In genomic region chr12:125330645-125331341, GRCh38 we compare ENCODE assay signal across 8 cellular contexts.
A peak's percentile ranks its signal among the peaks of the same experiment; 100 is the strongest.
DNase-seq lines count a peak whose midpoint lies in the region; ATAC-seq and TF ChIP-seq lines count a peak whose summit lies in the region.

No MANE protein-coding gene starts in this region.

- H3K27ac ChIP-seq in substantia nigra (ENCODE audit: low read depth, low read length, poor library complexity, severe bottlenecking), result no peak overlapping the region

- H3K27me3 Mint-ChIP-seq in activated T-helper 1 cell treated with anti-CD3 and anti-CD28 coated beads, Interleukin-12 subunit alpha, Interleukin-12 subunit beta, Interleukin-2, Interleukin-4 antibody, amounts not matched to agents 30 ng/mL and 10 ng/mL and 1 ng/mL, durations not matched to agents 14 hours and 24 hours and 36 hours (ENCODE audit: insufficient read depth), result peaks cover 17% of the 10 kb centered on the region
- H3K27me3 Mint-ChIP-seq in nephron progenitor cell (ENCODE audit: low read depth, poor library complexity), result peaks cover 25% of the 10 kb centered on the region

- no peaks in the 10 kb centered on the region for H3K4me1 Mint-ChIP-seq in activated T-helper 1 cell treated with anti-CD3 and anti-CD28 coated beads, Interleukin-12 subunit alpha, Interleukin-12 subunit beta, Interleukin-2, Interleukin-4 antibody, amounts not matched to agents 30 ng/mL and 10 ng/mL and 1 ng/mL, durations not matched to agents 14 hours and 24 hours and 36 hours (ENCODE audit: low read depth)
- H3K4me1 Mint-ChIP-seq in nephron progenitor cell, result peaks cover 6% of the 10 kb centered on the region

- DNase-seq in NCI-H146 treated with DMSO at 0.1 percent for 48 hours (lab: John Stamatoyannopoulos, UW; ENCODE audit: unreplicated experiment), result peak; percentile 1
- DNase-seq in NCI-H146 (lab: John Stamatoyannopoulos, UW), result no peak
- DNase-seq in NCI-H774 (lab: John Stamatoyannopoulos, UW), result peak; percentile 29
- peak; percentile 37 for DNase-seq in activated T-helper 1 cell treated with anti-CD3 and anti-CD28 coated beads, Interleukin-12 subunit alpha, Interleukin-12 subunit beta, Interleukin-2, Interleukin-4 antibody, amounts not matched to agents 30 ng/mL and 10 ng/mL and 1 ng/mL, durations not matched to agents 14 hours and 24 hours and 36 hours (ENCODE audit: low spot score)
- DNase-seq in foreskin melanocyte, result peak; percentile 23
- peak; percentile 97 for DNase-seq in nephron progenitor cell
- DNase-seq in substantia nigra (lab: John Stamatoyannopoulos, UW), result peak in 47 of 49 donors; percentile 4 to 84 (median 55)

- intact Hi-C loops in activated T-helper 1 cell treated with anti-CD3 and anti-CD28 coated beads, Interleukin-12 subunit alpha, Interleukin-12 subunit beta, Interleukin-2, Interleukin-4 antibody, amounts not matched to agents 30 ng/mL and 10 ng/mL and 1 ng/mL, durations not matched to agents 14 hours and 24 hours and 36 hours (cut with micrococcal nuclease), result loop anchor here (1.0 kb wide), 1 partner anchor 73 kb away; no protein-coding TSS in a partner anchor

- H3K36me3 Mint-ChIP-seq in activated T-helper 1 cell treated with anti-CD3 and anti-CD28 coated beads, Interleukin-12 subunit alpha, Interleukin-12 subunit beta, Interleukin-2, Interleukin-4 antibody, amounts not matched to agents 30 ng/mL and 10 ng/mL and 1 ng/mL, durations not matched to agents 14 hours and 24 hours and 36 hours (ENCODE audit: low read depth), result no peaks in the 10 kb centered on the region
- no peaks in the 10 kb centered on the region for H3K36me3 Mint-ChIP-seq in nephron progenitor cell (ENCODE audit: low read depth)

- TF ChIP-seq CTCF in nephron progenitor cell (IDR thresholded peaks at IDR 0.05), result peak; percentile 94

- H3K4me3 Mint-ChIP-seq in activated T-helper 1 cell treated with anti-CD3 and anti-CD28 coated beads, Interleukin-12 subunit alpha, Interleukin-12 subunit beta, Interleukin-2, Interleukin-4 antibody, amounts not matched to agents 30 ng/mL and 10 ng/mL and 1 ng/mL, durations not matched to agents 14 hours and 24 hours and 36 hours, result no peak overlapping the region
- peak overlapping the region; percentile 78 for H3K4me3 Mint-ChIP-seq in nephron progenitor cell

- no peak overlapping the region for H3K27ac Mint-ChIP-seq in activated T-helper 1 cell treated with anti-CD3 and anti-CD28 coated beads, Interleukin-12 subunit alpha, Interleukin-12 subunit beta, Interleukin-2, Interleukin-4 antibody, amounts not matched to agents 30 ng/mL and 10 ng/mL and 1 ng/mL, durations not matched to agents 14 hours and 24 hours and 36 hours
- no peak overlapping the region for H3K27ac Mint-ChIP-seq in nephron progenitor cell

- no peaks in the 10 kb centered on the region for H3K9me3 Mint-ChIP-seq in activated T-helper 1 cell treated with anti-CD3 and anti-CD28 coated beads, Interleukin-12 subunit alpha, Interleukin-12 subunit beta, Interleukin-2, Interleukin-4 antibody, amounts not matched to agents 30 ng/mL and 10 ng/mL and 1 ng/mL, durations not matched to agents 14 hours and 24 hours and 36 hours
- H3K9me3 Mint-ChIP-seq in nephron progenitor cell, result peaks cover 14% of the 10 kb centered on the region

- ATAC-seq in HG02610 (IDR thresholded peaks at IDR 0.05; ENCODE audit: unreplicated experiment), result peak; percentile 71
